19 cellular contexts compared by ENCODE assay signal in the genomic region with DNA sequence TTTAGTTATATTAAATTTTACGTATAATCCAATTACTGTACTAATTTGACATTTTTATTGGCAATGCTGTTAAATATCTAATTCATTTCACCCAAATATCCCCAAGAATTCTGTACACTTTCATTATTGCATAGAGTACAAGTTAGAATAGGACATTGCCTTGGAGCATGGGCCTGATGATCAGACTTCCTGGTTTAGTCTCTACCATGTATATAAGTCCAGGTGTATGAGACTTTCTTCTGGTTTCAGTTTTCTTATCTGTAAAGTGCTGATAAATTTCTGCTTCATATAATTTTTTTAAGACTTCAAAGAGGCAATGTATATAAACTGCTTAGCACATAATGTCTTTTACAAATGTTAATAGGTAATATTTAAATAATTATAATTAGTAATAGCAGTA.
DNase-seq lines count a peak whose midpoint lies in the region; ATAC-seq and TF ChIP-seq lines count a peak whose summit lies in the region.
"Had no signal": no experiment of that assay in that cellular context is flagged by ENCODE, and none has a peak within 500 bp of the region (broad histone marks: within the 10 kb centered on the region; RNA-seq: fewer than 3 reads in every experiment).

No MANE protein-coding gene starts in this region.

- TF ChIP-seq EP300 in esophagus muscularis mucosa (IDR thresholded peaks at IDR 0.05) = no peak

- intact Hi-C loops in esophagus muscularis mucosa (cut with DNase I) = no loop called here

- H3K4me3 ChIP-seq in esophagus muscularis mucosa = no peak overlapping the region
- H3K4me3 ChIP-seq: lower lobe of right lung, vagina had no signal

- H3K36me3 Mint-ChIP-seq in activated naive CD8-positive, alpha-beta T cell treated with anti-CD3 and anti-CD28 coated beads, Interleukin-2, amount 50 U/mL, for 24 hours (ENCODE audit: low read depth) = peaks cover 4% of the 10 kb centered on the region

- DNase-seq in NCI-H226 (no peak), hippocampal formation (lab: John Stamatoyannopoulos, UW) (no peak), esophagus muscularis mucosa (ENCODE audit: extremely low spot score) (no peak)
- no peak for DNase-seq in activated naive CD8-positive, alpha-beta T cell treated with anti-CD3 and anti-CD28 coated beads, Interleukin-2, amount 50 U/mL, for 24 hours
- DNase-seq: activated CD4-positive, alpha-beta T cell treated with anti-CD3 and anti-CD28 coated beads for 1 hour; activated T-cell treated with anti-CD3 and anti-CD28 coated beads, Interleukin-2, amount 50 U/mL, for 1 hour; GOT3; lower lobe of right lung; NCI-H187; NCI-H526 treated with DMSO at 0.1 percent for 48 hours; right cardiac atrium; stimulated activated CD4-positive, alpha-beta T cell treated with anti-CD3 and anti-CD28 coated beads, Interleukin-4, amount 100 ng/mL, for 24 hours; stimulated activated naive CD4-positive, alpha-beta T cell treated with Interleukin-2 at 50 U/mL for 16 hours had no signal

- H3K4me3 Mint-ChIP-seq in activated naive CD8-positive, alpha-beta T cell treated with anti-CD3 and anti-CD28 coated beads, Interleukin-2, amount 50 U/mL, for 24 hours = no peak overlapping the region

- no peak overlapping the region for H3K27ac Mint-ChIP-seq in activated naive CD8-positive, alpha-beta T cell treated with anti-CD3 and anti-CD28 coated beads, Interleukin-2, amount 50 U/mL, for 24 hours

- peaks cover 63% of the 10 kb centered on the region for H3K4me1 Mint-ChIP-seq in activated naive CD8-positive, alpha-beta T cell treated with anti-CD3 and anti-CD28 coated beads, Interleukin-2, amount 50 U/mL, for 24 hours

- no peaks in the 10 kb centered on the region for H3K27me3 Mint-ChIP-seq in activated naive CD8-positive, alpha-beta T cell treated with anti-CD3 and anti-CD28 coated beads, Interleukin-2, amount 50 U/mL, for 24 hours

- ATAC-seq in GM18517 (IDR thresholded peaks at IDR 0.05; ENCODE audit: unreplicated experiment) (peak; percentile 69), GM21367 (IDR thresholded peaks at IDR 0.05; ENCODE audit: unreplicated experiment) (peak; percentile 66), HG02798 (IDR thresholded peaks at IDR 0.05; ENCODE audit: poor library complexity, unreplicated experiment) (peak; percentile 67), HG03558 (IDR thresholded peaks at IDR 0.05; ENCODE audit: extremely low read depth, unreplicated experiment) (peak; percentile 51)
- ATAC-seq in activated naive CD8-positive, alpha-beta T cell treated with anti-CD3 and anti-CD28 coated beads, Interleukin-2, amount 50 U/mL, for 24 hours = no peak
- ATAC-seq: lower lobe of right lung, right cardiac atrium had no signal

- TF ChIP-seq POLR2A in esophagus muscularis mucosa (IDR thresholded peaks at IDR 0.05; ENCODE audit: low read depth) = no peak

- no peaks in the 10 kb centered on the region for H3K9me3 Mint-ChIP-seq in activated naive CD8-positive, alpha-beta T cell treated with anti-CD3 and anti-CD28 coated beads, Interleukin-2, amount 50 U/mL, for 24 hours

- no peaks in the 10 kb centered on the region for H3K27me3 ChIP-seq in esophagus muscularis mucosa
- H3K27me3 ChIP-seq: vagina had no signal

- no peaks in the 10 kb centered on the region for H3K36me3 ChIP-seq in esophagus muscularis mucosa
- H3K36me3 ChIP-seq: lower lobe of right lung, vagina had no signal

- H3K4me1 ChIP-seq in esophagus muscularis mucosa = peaks cover 4 to 17% (median 10%) of the 10 kb centered on the region in 4 donors
- H3K4me1 ChIP-seq: lower lobe of right lung, vagina had no signal

- whole genome bisulfite sequencing in esophagus muscularis mucosa = 95% methylated on average over 1 of the region's 1 CpG

- H3K9me3 ChIP-seq in esophagus muscularis mucosa = no peaks in the 10 kb centered on the region
- H3K9me3 ChIP-seq: lower lobe of right lung, vagina had no signal

- H3K27ac ChIP-seq in esophagus muscularis mucosa (replicated peaks in 1 of 4) = no peak overlapping the region
- H3K27ac ChIP-seq: KMS-11, lower lobe of right lung, vagina had no signal

- TF ChIP-seq CTCF in esophagus muscularis mucosa (IDR thresholded peaks at IDR 0.05) = no peak
